ENCODE assay signal across 23 cellular contexts in the genomic region with DNA sequence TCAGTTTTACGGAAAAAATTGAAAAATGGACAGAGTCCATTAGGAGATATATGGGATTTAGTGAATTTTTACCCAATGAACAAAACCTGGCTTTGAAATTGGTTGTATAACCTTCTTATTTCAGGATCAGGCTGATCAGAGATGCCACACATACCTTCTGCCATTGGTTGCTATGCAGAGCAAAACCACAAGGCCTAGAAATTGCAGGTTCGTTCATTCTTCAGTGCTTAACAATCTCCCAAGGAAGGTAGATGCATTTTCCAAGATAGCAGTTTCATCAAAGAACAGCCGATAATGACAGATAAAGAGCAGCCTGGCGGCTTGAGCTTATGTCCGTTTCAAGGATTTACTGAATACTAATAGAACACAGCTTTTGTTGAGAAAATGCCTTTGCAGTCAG.
DNase-seq lines count a peak whose midpoint lies in the region; ATAC-seq, FAIRE-seq and TF ChIP-seq lines count a peak whose summit lies in the region.
"Had no signal": no experiment of that assay in that cellular context is flagged by ENCODE, and none has a peak within 500 bp of the region (broad histone marks: within the 10 kb centered on the region; RNA-seq: fewer than 3 reads in every experiment).

No MANE protein-coding gene starts in this region.

- peak; percentile 26 for FAIRE-seq in keratinocyte (lab: Jason Lieb, UNC)
- FAIRE-seq: GM12892 had no signal

- ATAC-seq in GM23338 (no peak), HG03159 (IDR thresholded peaks at IDR 0.05; ENCODE audit: unreplicated experiment) (no peak), aorta (ENCODE audit: low FRiP score) (no peak)
- ATAC-seq: left lobe of liver; stimulated activated effector memory CD8-positive, alpha-beta T cell treated with anti-CD3 and anti-CD28 coated beads, Interleukin-12 subunit alpha, Interleukin-12 subunit beta, amount 100 ng/mL, for 72 hours had no signal

- H3K4me3 ChIP-seq in GM23338 (no peak overlapping the region), keratinocyte (ENCODE audit: control insufficient read depth in 2 of 3, extremely low read depth in 1 of 3, insufficient read depth in 2 of 3, low read depth in 1 of 3, low read length in 3 of 3) (no peak overlapping the region), aorta (ENCODE audit: low read length in 2 of 2) (no peak overlapping the region)
- H3K4me3 ChIP-seq: cardiac muscle cell, MG63, suprapubic skin had no signal

- WGBS in aorta, 2 donors = 89 to 94% methylated on average over 5 of the region's 5 CpGs

- H3K27me3 ChIP-seq in GM23338 (ENCODE audit: insufficient read depth) (no peaks in the 10 kb centered on the region), keratinocyte (ENCODE audit: control insufficient read depth, extremely low read depth, insufficient read depth, low read length) (no peaks in the 10 kb centered on the region), aorta (ENCODE audit: control insufficient read depth in 1 of 2, insufficient read depth in 2 of 2, low read length in 1 of 2) (no peaks in the 10 kb centered on the region)
- H3K27me3 ChIP-seq: cardiac muscle cell, MG63, suprapubic skin had no signal

- no peaks in the 10 kb centered on the region for H3K9me1 ChIP-seq in keratinocyte (ENCODE audit: control insufficient read depth, extremely low read depth, insufficient read depth, low read length)

- DNase-seq in GM23338 (ENCODE audit: low spot score) (peak; percentile 9), RPMI7951 (ENCODE audit: low read depth) (peak; percentile 18), keratinocyte (ENCODE audit: low read depth, low spot score) (no peak), NCI-H524 (lab: John Stamatoyannopoulos, UW) (no peak), aorta (no peak)
- DNase-seq in activated naive CD4-positive, alpha-beta T cell treated with anti-CD3 and anti-CD28 coated beads, Interleukin-2, amount 50 U/mL, for 16 hours = no peak
- DNase-seq: activated CD4-positive, alpha-beta T cell treated with anti-CD3 and anti-CD28 coated beads, Interleukin-2, amount 50 U/mL, for 48 hours; activated CD4-positive, CD25-positive, alpha-beta regulatory T cell; activated CD8-positive, alpha-beta memory T cell treated with anti-CD3 and anti-CD28 coated beads, Interleukin-2, amount 50 U/mL, for 48 hours; DMS53; MG63; NCI-H1417 treated with DMSO at 0.1 percent for 48 hours; NCI-H510A treated with DMSO at 0.1 percent for 48 hours; posterior cingulate gyrus; stimulated activated CD4-positive, alpha-beta T cell treated with anti-CD3 and anti-CD28 coated beads, Interleukin-1b, Interleukin-23, amount 100 ng/mL, for 48 hours; T-helper 9 cell had no signal

- H3K4me2 ChIP-seq in GM23338 = no peak overlapping the region
- H3K4me2 ChIP-seq in keratinocyte (ENCODE audit: control insufficient read depth, extremely low read depth, insufficient read depth, low read depth, low read length) = no peak overlapping the region

- H3K9me3 Mint-ChIP-seq in GM23338 = peaks cover 8% of the 10 kb centered on the region; the same call in 2 of the 3 replicates

- peaks cover 4% of the 10 kb centered on the region for H3K9me3 ChIP-seq in keratinocyte (ENCODE audit: control insufficient read depth, low read depth, low read length)
- no peaks in the 10 kb centered on the region for H3K9me3 ChIP-seq in aorta (ENCODE audit: control insufficient read depth, low read length)
- H3K9me3 ChIP-seq: suprapubic skin had no signal

- no peaks in the 10 kb centered on the region for H3K27me3 Mint-ChIP-seq in GM23338 (ENCODE audit: insufficient read depth, low read depth, poor library complexity)

- H3K27ac ChIP-seq in GM23338 (ENCODE audit: low read depth) (no peak overlapping the region), keratinocyte (ENCODE audit: control insufficient read depth, insufficient read depth, low read length) (no peak overlapping the region), aorta (ENCODE audit: low read depth in 1 of 2, low read length in 2 of 2) (no peak overlapping the region)
- H3K27ac ChIP-seq: cardiac muscle cell, suprapubic skin had no signal

- no peaks in the 10 kb centered on the region for H3F3A ChIP-seq in GM23338 (replicated peaks; ENCODE audit: low read depth)

- H2AFZ ChIP-seq in GM23338 = no peak overlapping the region
- H2AFZ ChIP-seq in keratinocyte (ENCODE audit: control insufficient read depth, low read length) = no peak overlapping the region

- peaks cover 5% of the 10 kb centered on the region; the same call in 2 of the 3 replicates for H3K36me3 Mint-ChIP-seq in GM23338 (ENCODE audit: low read depth)
- H3K36me3 Mint-ChIP-seq: stimulated activated effector memory CD8-positive, alpha-beta T cell treated with anti-CD3 and anti-CD28 coated beads, Interleukin-12 subunit alpha, Interleukin-12 subunit beta, amount 100 ng/mL, for 72 hours had no signal

- H3K4me3 Mint-ChIP-seq in GM23338 = no peak overlapping the region
- H3K4me3 Mint-ChIP-seq: nephron; stimulated activated effector memory CD8-positive, alpha-beta T cell treated with anti-CD3 and anti-CD28 coated beads, Interleukin-12 subunit alpha, Interleukin-12 subunit beta, amount 100 ng/mL, for 72 hours had no signal

- peaks cover 4% of the 10 kb centered on the region; the same call in 1 of the 3 replicates for H3K4me1 Mint-ChIP-seq in GM23338
- H3K4me1 Mint-ChIP-seq: nephron; stimulated activated effector memory CD8-positive, alpha-beta T cell treated with anti-CD3 and anti-CD28 coated beads, Interleukin-12 subunit alpha, Interleukin-12 subunit beta, amount 100 ng/mL, for 72 hours had no signal

- TF ChIP-seq CTCF in GM23338 (conservative IDR thresholded peaks at IDR 0.05; ENCODE audit: low read depth in 2 of 2) (no peak), keratinocyte (optimal IDR thresholded peaks at IDR 0.05 in 1 of 3, IDR thresholded peaks at IDR 0.05 in 1 of 3, conservative IDR thresholded peaks at IDR 0.05 in 1 of 3; ENCODE audit: extremely low read depth in 1 of 3, insufficient read depth in 2 of 3, low read length in 3 of 3) (no peak)

- H4K20me1 ChIP-seq in GM23338 (replicated peaks; ENCODE audit: insufficient read depth) (no peaks in the 10 kb centered on the region), keratinocyte (ENCODE audit: control insufficient read depth, extremely low read depth, insufficient read depth, low read length) (no peaks in the 10 kb centered on the region)

- H3K4me1 ChIP-seq in GM23338 (ENCODE audit: insufficient read depth) (no peaks in the 10 kb centered on the region), keratinocyte (ENCODE audit: control insufficient read depth, extremely low read depth, insufficient read depth, low read length) (no peaks in the 10 kb centered on the region), aorta (ENCODE audit: control insufficient read depth in 1 of 2, insufficient read depth in 2 of 2, low read length in 2 of 2) (no peaks in the 10 kb centered on the region)
- H3K4me1 ChIP-seq: suprapubic skin had no signal

- H3K9me2 ChIP-seq in GM23338 (ENCODE audit: insufficient read depth) = no peaks in the 10 kb centered on the region; the same call in none of the 2 replicates

- intact Hi-C loops in aorta (cut with DNase I) = no loop called here

- dilution Hi-C loops in keratinocyte (cut with MboI; ENCODE audit: extremely low pct_ligation_motif_present, low sequenced_read_pairs) = no loop called here

- H3K79me2 ChIP-seq in GM23338 (replicated peaks; ENCODE audit: insufficient read depth) (no peaks in the 10 kb centered on the region), keratinocyte (ENCODE audit: control insufficient read depth, insufficient read depth, low read length) (no peaks in the 10 kb centered on the region)

- H3K36me3 ChIP-seq in GM23338 (ENCODE audit: insufficient read depth) (no peaks in the 10 kb centered on the region), keratinocyte (ENCODE audit: control insufficient read depth in 2 of 2, extremely low read depth in 1 of 2, insufficient read depth in 2 of 2, low read length in 2 of 2) (no peaks in the 10 kb centered on the region), aorta (ENCODE audit: control insufficient read depth in 1 of 2, insufficient read depth in 2 of 2, low read length in 1 of 2) (no peaks in the 10 kb centered on the region)
- H3K36me3 ChIP-seq: cardiac muscle cell, MG63, suprapubic skin had no signal

- H3K9ac ChIP-seq in keratinocyte (ENCODE audit: control insufficient read depth, extremely low read depth, insufficient read depth, low read length) = no peak overlapping the region

- H3K27ac Mint-ChIP-seq in GM23338 = no peak overlapping the region
- H3K27ac Mint-ChIP-seq: nephron; stimulated activated effector memory CD8-positive, alpha-beta T cell treated with anti-CD3 and anti-CD28 coated beads, Interleukin-12 subunit alpha, Interleukin-12 subunit beta, amount 100 ng/mL, for 72 hours had no signal

TF ChIP-seq in GM23338, 12 proteins besides CTCF, POLR2A, EP300 and RAD21 (continues in another document):
- TF ChIP-seq ZNF331 (CRISPR knock-in tag; IDR thresholded peaks at IDR 0.05; ENCODE audit: low read depth) (no peak), ETS1 (IDR thresholded peaks at IDR 0.05) (no peak), STAT1 (IDR thresholded peaks at IDR 0.05; ENCODE audit: unreplicated experiment) (no peak)

Comparison
In these comparisons a context has a peak if more than half of its experiments do, and no peak if none do; other contexts are left out.
1. DNase-seq: peak in GM23338 (single experiment) and RPMI7951 (single experiment); none in keratinocyte (single experiment), activated naive CD4-positive, alpha-beta T cell treated with anti-CD3 and anti-CD28 coated beads, Interleukin-2, amount 50 U/mL, for 16 hours (single experiment), NCI-H524 (0 of 2) and aorta (0 of 2).